1 cellular context compared by ENCODE assay signal in the genomic region with DNA sequence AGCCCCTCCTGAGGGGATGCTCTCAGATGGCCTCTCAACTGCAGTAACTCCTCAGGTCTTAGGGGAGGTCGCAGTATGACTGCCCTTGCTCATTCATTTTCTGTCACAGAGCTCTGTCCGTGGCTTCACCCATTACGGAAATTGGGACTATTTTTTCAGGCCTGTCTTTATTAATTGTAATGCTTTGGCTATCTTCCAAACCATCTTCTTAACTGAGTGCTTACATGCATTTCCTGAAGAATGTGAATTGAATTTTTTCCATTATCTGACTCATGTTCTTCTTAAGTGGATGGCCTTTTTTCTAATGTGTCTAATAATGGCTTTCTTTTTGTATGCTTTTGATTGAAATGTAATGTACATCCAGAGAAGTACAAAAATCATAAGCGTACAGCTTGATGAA.
TF ChIP-seq lines count a peak whose summit lies in the region.

No MANE protein-coding gene starts in this region.

TF ChIP-seq in SK-N-SH, 30 proteins besides CTCF, POLR2A, EP300 and RAD21:
- TF ChIP-seq SIN3A (IDR thresholded peaks at IDR 0.05; ENCODE audit: borderline replicate concordance, low read depth, low read length) = no peak
- TF ChIP-seq TEAD4 (IDR thresholded peaks at IDR 0.05; ENCODE audit: borderline replicate concordance, insufficient read depth) = 0 out of 2 replicates have a peak, but pooled peaks have one; percentile 36
- TF ChIP-seq NFIC (IDR thresholded peaks at IDR 0.05; ENCODE audit: borderline replicate concordance) = peak; percentile 57; the same call in 1 of the 2 replicates
- peak; percentile 36; the same call in 1 of the 2 replicates for TF ChIP-seq TCF12 (IDR thresholded peaks at IDR 0.05)
- TF ChIP-seq FOXM1 (IDR thresholded peaks at IDR 0.05; ENCODE audit: low read depth) = no peak
- TF ChIP-seq RCOR1 (IDR thresholded peaks at IDR 0.05; ENCODE audit: low read length) = peak; percentile 43; the same call in 1 of the 2 replicates
